Comparison of ENCODE assay signal across 8 cellular contexts in genomic region chr2:60548844-60549243, GRCh38. TPM values are rescaled to one million over a fixed set of nuclear protein-coding genes. Genes with fewer than 3 reads are reported as not detected.
DNase-seq lines count a peak whose midpoint lies in the region; ATAC-seq, FAIRE-seq and TF ChIP-seq lines count a peak whose summit lies in the region.

No MANE protein-coding gene starts in this region.

- POLR2A ChIA-PET in activated naive CD8-positive, alpha-beta T cell treated with anti-CD3 and anti-CD28 coated beads, Interleukin-2, amount 10 ng/mL, durations not matched to agents 7 days and 5 days (lab: Charles Lee) = no interaction called here
- POLR2A ChIA-PET in HepG2 (lab: Yijun Ruan, JAX) = no interaction called here

- H3K36me3 ChIP-seq in cardiac muscle cell (no peaks in the 10 kb centered on the region), HepG2 (replicated peaks in 1 of 2; ENCODE audit: control insufficient read depth in 1 of 2, insufficient read depth in 2 of 2, low read length in 2 of 2) (no peaks in the 10 kb centered on the region), tibial artery (no peaks in the 10 kb centered on the region)

- CTCF ChIA-PET in HepG2 (lab: Yijun Ruan, JAX; ENCODE audit: low intra/inter-chr PET ratio, low total read pairs) = no interaction called here

- TF ChIP-seq RAD21 in HepG2 (CRISPR knock-in tag; IDR thresholded peaks at IDR 0.05) = no peak

- no peaks in the 10 kb centered on the region for H3K79me2 ChIP-seq in HepG2 (ENCODE audit: insufficient read depth, low read length)

- H3K27me3 ChIP-seq in cardiac muscle cell = peaks cover 2% of the 10 kb centered on the region
- H3K27me3 ChIP-seq in HepG2 (ENCODE audit: control insufficient read depth in 1 of 2, insufficient read depth in 2 of 2, low read length in 2 of 2) = peaks cover 20 to 81% of the 10 kb centered on the region in 2 experiments
- H3K27me3 ChIP-seq in tibial artery = peaks cover 0 to 81% of the 10 kb centered on the region in 2 donors

- DNase-seq in cardiac muscle cell (ENCODE audit: low read depth in 1 of 2, low spot score in 1 of 2) (no peak), Right ventricle myocardium inferior (ENCODE audit: missing footprints) (no peak), HepG2 (ENCODE audit: low spot score) (no peak), tibial artery (no peak), HK-2 (ENCODE audit: unreplicated experiment) (no peak), AG20443 (ENCODE audit: low spot score) (no peak)
- no peak for DNase-seq in activated naive CD8-positive, alpha-beta T cell treated with anti-CD3 and anti-CD28 coated beads, Interleukin-2, amount 10 ng/mL, durations not matched to agents 7 days and 5 days
- no peak for DNase-seq in activated effector memory CD4-positive, alpha-beta T cell treated with anti-CD3 and anti-CD28 coated beads, Interleukin-2, amount 50 U/mL, for 16 hours

- TF ChIP-seq CTCF in cardiac muscle cell (IDR thresholded peaks at IDR 0.05; ENCODE audit: low read depth, low read length) (no peak), HepG2 (CRISPR knock-in tag; IDR thresholded peaks at IDR 0.05) (no peak), tibial artery (IDR thresholded peaks at IDR 0.05) (no peak)

- peaks cover 84% of the 10 kb centered on the region for H3K27me3 Mint-ChIP-seq in activated naive CD8-positive, alpha-beta T cell treated with anti-CD3 and anti-CD28 coated beads, Interleukin-2, amount 10 ng/mL, durations not matched to agents 7 days and 5 days

- TF ChIP-seq EP300 in HepG2 (IDR thresholded peaks at IDR 0.05; ENCODE audit: low read depth in 2 of 2, low read length in 2 of 2) (no peak), HepG2 (CRISPR knock-in tag; IDR thresholded peaks at IDR 0.05; ENCODE audit: borderline replicate concordance) (no peak)

- H3K4me1 ChIP-seq in cardiac muscle cell (ENCODE audit: low read depth) (peaks cover 15% of the 10 kb centered on the region), HepG2 (ENCODE audit: insufficient read depth, low read length) (peaks cover 10% of the 10 kb centered on the region), tibial artery (peaks cover 0 to 48% (median 44%) of the 10 kb centered on the region in 4 donors)

- no peak overlapping the region for H3K9ac ChIP-seq in HepG2 (ENCODE audit: insufficient read depth, low read depth, low read length)

- peak overlapping the region; percentile 65 for H3K4me3 Mint-ChIP-seq in activated naive CD8-positive, alpha-beta T cell treated with anti-CD3 and anti-CD28 coated beads, Interleukin-2, amount 10 ng/mL, durations not matched to agents 7 days and 5 days

- no TSS peak for BruUV-seq in HepG2 (replicated peaks; lab: Mats Ljungman, UMichigan)

- peaks cover 4% of the 10 kb centered on the region; the same call in 1 of the 2 replicates for H4K20me1 ChIP-seq in HepG2 (ENCODE audit: insufficient read depth, low read length)

- no peak for TF ChIP-seq POLR2A in HepG2 (IDR thresholded peaks at IDR 0.05; ENCODE audit: insufficient read depth in 1 of 2, low read depth in 2 of 2, low read length in 2 of 2)

- no peak overlapping the region for H3K27ac Mint-ChIP-seq in activated naive CD8-positive, alpha-beta T cell treated with anti-CD3 and anti-CD28 coated beads, Interleukin-2, amount 10 ng/mL, durations not matched to agents 7 days and 5 days

- H3K27ac ChIP-seq in cardiac muscle cell = no peak overlapping the region
- H3K27ac ChIP-seq in HepG2 (ENCODE audit: extremely low read length, insufficient read depth, low read length) = no peak overlapping the region
- no peak overlapping the region for H3K27ac ChIP-seq in tibial artery

- H3K4me2 ChIP-seq in HepG2 (ENCODE audit: low read depth, low read length) = no peak overlapping the region

- H3K4me1 Mint-ChIP-seq in activated naive CD8-positive, alpha-beta T cell treated with anti-CD3 and anti-CD28 coated beads, Interleukin-2, amount 10 ng/mL, durations not matched to agents 7 days and 5 days = peaks cover 22% of the 10 kb centered on the region

- 65% methylated on average over 9 of the region's 9 CpGs for WGBS in HepG2 (ENCODE audit: low lambda C conversion rate)

- in situ Hi-C loops in HepG2 (cut with HindIII; ENCODE audit: extremely low pct_ligation_motif_present, low pct_unique_long_range_greater_than_20kb) = no loop called here

- no peaks in the 10 kb centered on the region for H3K9me3 ChIP-seq in cardiac muscle cell (ENCODE audit: low read depth)
- H3K9me3 ChIP-seq in HepG2 (ENCODE audit: low read length) = no peaks in the 10 kb centered on the region
- H3K9me3 ChIP-seq in tibial artery = no peaks in the 10 kb centered on the region

- H3K4me3 ChIP-seq in cardiac muscle cell (peak overlapping the region; percentile 87), HepG2 (replicated peaks in 1 of 3; ENCODE audit: insufficient read depth in 1 of 3, low read depth in 2 of 3, low read length in 3 of 3) (no peak overlapping the region), tibial artery (peak overlapping the region; percentile 48 to 55)

- FAIRE-seq in HepG2 (lab: Jason Lieb, UNC) = no peak

- intact Hi-C loops in Right ventricle myocardium inferior (cut with DNase I) = loop anchor here (1.0 to 5.0 kb wide), 2 partner anchors 45 to 442 kb away; no protein-coding TSS in a partner anchor
- intact Hi-C loops in HepG2 (cut with micrococcal nuclease; ENCODE audit: unreplicated experiment) = no loop called here
- intact Hi-C loops in tibial artery (cut with DNase I; ENCODE audit: low total_unique reads) = no loop called here

- no peaks in the 10 kb centered on the region for H3K9me3 Mint-ChIP-seq in activated naive CD8-positive, alpha-beta T cell treated with anti-CD3 and anti-CD28 coated beads, Interleukin-2, amount 10 ng/mL, durations not matched to agents 7 days and 5 days

- ATAC-seq in Right ventricle myocardium inferior = no peak
- ATAC-seq in activated naive CD8-positive, alpha-beta T cell treated with anti-CD3 and anti-CD28 coated beads, Interleukin-2, amount 10 ng/mL, durations not matched to agents 7 days and 5 days (ENCODE audit: low read depth) = no peak
- no peak for ATAC-seq in HepG2

- H3K36me3 Mint-ChIP-seq in activated naive CD8-positive, alpha-beta T cell treated with anti-CD3 and anti-CD28 coated beads, Interleukin-2, amount 10 ng/mL, durations not matched to agents 7 days and 5 days = no peaks in the 10 kb centered on the region

- H2AFZ ChIP-seq in HepG2 (ENCODE audit: low read length) = no peak overlapping the region

TF ChIP-seq in HepG2, 621 proteins besides CTCF, POLR2A, EP300 and RAD21 (continues in another document):
- TF ChIP-seq ZNF619 (CRISPR knock-in tag; IDR thresholded peaks at IDR 0.05) (no peak), PBX3 (CRISPR knock-in tag; IDR thresholded peaks at IDR 0.05; ENCODE audit: borderline replicate concordance) (no peak), HNRNPK (IDR thresholded peaks at IDR 0.05; ENCODE audit: low read depth, low read length, poor library complexity, severe bottlenecking) (peak; percentile 32), SIX4 (CRISPR knock-in tag; IDR thresholded peaks at IDR 0.05) (no peak)

RNA-seq across cellular contexts. Expression of gene BCL11A, which starts 4.6 kb away (rescaled TPM):
- total RNA-seq in cardiac muscle cell (15.7 and 17.1 TPM in 2 replicates), Right ventricle myocardium inferior (37.5 TPM), HepG2 (2016; rRNA removed; fragmentation: Illumina TruSeq; extraction: Trizol) (not detected in 2 replicates)
- polyA plus RNA-seq in cardiac muscle cell (19.8 and 20.7 TPM in 2 replicates), HepG2 (2011; rRNA removed) (not detected in 2 replicates)
- under 1 TPM; 0.40 to 0.64 TPM for total RNA-seq in activated naive CD8-positive, alpha-beta T cell treated with anti-CD3 and anti-CD28 coated beads, Interleukin-2, amount 10 ng/mL, durations not matched to agents 7 days and 5 days
- total RNA-seq in HepG2 (2016; cell fraction: cytosol; rRNA removed; fragmentation: Illumina TruSeq; extraction: Trizol; ENCODE audit: low read depth) = not detected in 2 replicates
- total RNA-seq in HepG2 (2016; cell fraction: insoluble cytoplasmic fraction; rRNA removed; fragmentation: Illumina TruSeq; extraction: Trizol) = not detected in 2 replicates
- not detected in 2 replicates for total RNA-seq in HepG2 (2016; cell fraction: membrane; rRNA removed; fragmentation: Illumina TruSeq; extraction: Trizol)
- not detected in 2 replicates for total RNA-seq in HepG2 (2016; cell fraction: nucleus; rRNA removed; fragmentation: Illumina TruSeq; extraction: Trizol)
- polyA plus RNA-seq in HepG2 (2011; cell fraction: cytosol; rRNA removed) = not detected in 2 replicates
- polyA plus RNA-seq in HepG2 (2011; cell fraction: nucleus; rRNA removed) = 0.05 TPM in 1 of 2 replicates, not detected in the other
- polyA plus RNA-seq in HepG2 (2012) = not detected in 2 replicates
- polyA plus RNA-seq in HepG2 (2016; cell fraction: cytosol; fragmentation: Illumina TruSeq; extraction: Trizol; ENCODE audit: low read depth) = not detected in 2 replicates
- not detected in 2 replicates for polyA plus RNA-seq in HepG2 (2016; cell fraction: insoluble cytoplasmic fraction; fragmentation: Illumina TruSeq; extraction: Trizol; ENCODE audit: low read depth)
- not detected in 2 replicates for polyA plus RNA-seq in HepG2 (2016; cell fraction: membrane; fragmentation: Illumina TruSeq; extraction: Trizol; ENCODE audit: low read depth)
- not detected in 2 replicates for polyA plus RNA-seq in HepG2 (2016; cell fraction: nucleus; fragmentation: Illumina TruSeq; extraction: Trizol; ENCODE audit: insufficient read depth, low read depth)
- polyA minus RNA-seq in HepG2 (2011; rRNA and poly(A)+ RNA removed; ENCODE audit: low replicate concordance) = 0.07 TPM in 1 of 2 replicates, not detected in the other
- polyA minus RNA-seq in HepG2 (2011; cell fraction: cytosol; rRNA and poly(A)+ RNA removed) = not detected in 2 replicates
- polyA minus RNA-seq in HepG2 (2011; cell fraction: nucleus; rRNA and poly(A)+ RNA removed) = not detected in 2 replicates

Comparison
In these comparisons a context has a peak if more than half of its experiments do, and no peak if none do; other contexts are left out.
1. H3K4me3 ChIP-seq: peak in cardiac muscle cell (single experiment) and tibial artery (2 of 2); none in HepG2 (0 of 3).
2. RNA of gene BCL11A, which starts 4.6 kb away (total RNA-seq): 37.5 TPM in Right ventricle myocardium inferior (single experiment) and 15.7 to 17.1 TPM in cardiac muscle cell; 0.40 to 0.64 TPM in activated naive CD8-positive, alpha-beta T cell treated with anti-CD3 and anti-CD28 coated beads, Interleukin-2, amount 10 ng/mL, durations not matched to agents 7 days and 5 days and not detected in HepG2; every median in the first group is over 10 times any median in the second.